Comparison of ENCODE assay signal across 32 cellular contexts in genomic region chr10:98035599-98035998, GRCh38. TPM values are rescaled to one million over a fixed set of nuclear protein-coding genes. Genes with fewer than 3 reads are reported as not detected.
"Had no signal": no experiment of that assay in that cellular context is flagged by ENCODE, and none has a peak within 500 bp of the region (broad histone marks: within the 10 kb centered on the region; RNA-seq: fewer than 3 reads in every experiment).

No MANE protein-coding gene starts in this region.

- H3K27me3 ChIP-seq: ascending aorta had no signal

- H3K4me1 ChIP-seq: ascending aorta, breast epithelium, colonic mucosa had no signal

- H3K27ac ChIP-seq: ascending aorta, breast epithelium, cardiac muscle cell, colonic mucosa, epithelial cell of prostate, esophagus squamous epithelium, gastroesophageal sphincter had no signal

- DNase-seq: activated CD4-positive, alpha-beta memory T cell treated with anti-CD3 and anti-CD28 coated beads for 36 hours; activated CD4-positive, alpha-beta T cell treated with anti-CD3 and anti-CD28 coated beads for 36 hours; activated CD4-positive, alpha-beta T cell treated with anti-CD3 and anti-CD28 coated beads, Interleukin-2, amount 10 ng/mL, durations not matched to agents 24 days and 14 days; activated CD4-positive, CD25-positive, alpha-beta regulatory T cell; activated CD4-positive, CD25-positive, alpha-beta regulatory T cell treated with anti-CD3 and anti-CD28 coated beads, Interleukin-2, amount 50 U/mL, for 72 hours; activated CD8-positive, alpha-beta memory T cell treated with anti-CD3 and anti-CD28 coated beads, Interleukin-2, amount 10 ng/mL, durations not matched to agents 7 days and 5 days; activated CD8-positive, alpha-beta memory T cell treated with anti-CD3 and anti-CD28 coated beads, Interleukin-2, amount 50 U/mL, for 4 hours; activated CD8-positive, alpha-beta T cell treated with anti-CD3 and anti-CD28 coated beads, Interleukin-2, amount 10 ng/mL, durations not matched to agents 7 days and 5 days; activated gamma-delta T cell; activated naive CD4-positive, alpha-beta T cell; activated naive CD4-positive, alpha-beta T cell treated with anti-CD3 and anti-CD28 coated beads, Interleukin-2, amount 10 ng/mL, durations not matched to agents 7 days and 5 days; activated naive CD8-positive, alpha-beta T cell treated with anti-CD3 and anti-CD28 coated beads, Interleukin-2, amount 10 ng/mL, durations not matched to agents 7 days and 5 days; activated T-cell treated with anti-CD3 and anti-CD28 coated beads, Interleukin-2, amount 50 U/mL, for 1 hour; activated T-cell treated with anti-CD3 and anti-CD28 coated beads, Interleukin-2, amount 50 U/mL, for 72 hours; central memory CD4-positive, alpha-beta T cell; cerebellar nuclear complex; colonic mucosa; effector CD8-positive, alpha-beta T cell; esophagus squamous epithelium; foreskin melanocyte; head of caudate nucleus; hippocampal formation had no signal

- H3K36me3 Mint-ChIP-seq: activated CD4-positive, alpha-beta memory T cell treated with anti-CD3 and anti-CD28 coated beads for 36 hours; activated CD8-positive, alpha-beta memory T cell treated with anti-CD3 and anti-CD28 coated beads, Interleukin-2, amount 10 ng/mL, durations not matched to agents 7 days and 5 days; activated naive CD4-positive, alpha-beta T cell treated with anti-CD3 and anti-CD28 coated beads, Interleukin-2, amount 10 ng/mL, durations not matched to agents 7 days and 5 days; activated naive CD4-positive, alpha-beta T cell treated with anti-CD3 and anti-CD28 coated beads, Interleukin-2, amount 50 U/mL, for 72 hours; activated naive CD8-positive, alpha-beta T cell treated with anti-CD3 and anti-CD28 coated beads, Interleukin-2, amount 10 ng/mL, durations not matched to agents 7 days and 5 days; brain had no signal

- H3K27ac Mint-ChIP-seq: activated CD4-positive, alpha-beta memory T cell treated with anti-CD3 and anti-CD28 coated beads for 36 hours; activated CD4-positive, alpha-beta T cell treated with anti-CD3 and anti-CD28 coated beads for 36 hours; activated CD4-positive, alpha-beta T cell treated with anti-CD3 and anti-CD28 coated beads, Interleukin-2, amount 10 ng/mL, durations not matched to agents 24 days and 14 days; activated CD8-positive, alpha-beta memory T cell treated with anti-CD3 and anti-CD28 coated beads, Interleukin-2, amount 10 ng/mL, durations not matched to agents 7 days and 5 days; activated CD8-positive, alpha-beta T cell treated with anti-CD3 and anti-CD28 coated beads, Interleukin-2, amount 10 ng/mL, durations not matched to agents 7 days and 5 days; activated naive CD4-positive, alpha-beta T cell treated with anti-CD3 and anti-CD28 coated beads, Interleukin-2, amount 10 ng/mL, durations not matched to agents 7 days and 5 days; activated naive CD4-positive, alpha-beta T cell treated with anti-CD3 and anti-CD28 coated beads, Interleukin-2, amount 50 U/mL, for 72 hours; activated naive CD8-positive, alpha-beta T cell treated with anti-CD3 and anti-CD28 coated beads, Interleukin-2, amount 10 ng/mL, durations not matched to agents 7 days and 5 days; activated T-cell treated with anti-CD3 and anti-CD28 coated beads, Interleukin-2, amount 50 U/mL, for 72 hours; brain had no signal

- ATAC-seq: activated CD4-positive, alpha-beta T cell treated with anti-CD3 and anti-CD28 coated beads for 36 hours; activated CD8-positive, alpha-beta memory T cell treated with anti-CD3 and anti-CD28 coated beads, Interleukin-2, amount 10 ng/mL, durations not matched to agents 7 days and 5 days; activated CD8-positive, alpha-beta T cell treated with anti-CD3 and anti-CD28 coated beads, Interleukin-2, amount 10 ng/mL, durations not matched to agents 7 days and 5 days; activated naive CD4-positive, alpha-beta T cell treated with anti-CD3 and anti-CD28 coated beads, Interleukin-2, amount 50 U/mL, for 72 hours; activated T-cell treated with anti-CD3 and anti-CD28 coated beads, Interleukin-2, amount 50 U/mL, for 72 hours; gastroesophageal sphincter had no signal

- H3K36me3 ChIP-seq: ascending aorta, breast epithelium, cardiac muscle cell, colonic mucosa, esophagus squamous epithelium, gastroesophageal sphincter had no signal

- H3K9me3 ChIP-seq: ascending aorta, breast epithelium, colonic mucosa, esophagus squamous epithelium, gastroesophageal sphincter had no signal

- H3K9me3 Mint-ChIP-seq: activated CD4-positive, alpha-beta memory T cell treated with anti-CD3 and anti-CD28 coated beads for 36 hours; activated CD4-positive, alpha-beta T cell treated with anti-CD3 and anti-CD28 coated beads, Interleukin-2, amount 10 ng/mL, durations not matched to agents 24 days and 14 days; activated naive CD4-positive, alpha-beta T cell treated with anti-CD3 and anti-CD28 coated beads, Interleukin-2, amount 10 ng/mL, durations not matched to agents 7 days and 5 days; activated naive CD4-positive, alpha-beta T cell treated with anti-CD3 and anti-CD28 coated beads, Interleukin-2, amount 50 U/mL, for 72 hours; activated naive CD8-positive, alpha-beta T cell treated with anti-CD3 and anti-CD28 coated beads, Interleukin-2, amount 10 ng/mL, durations not matched to agents 7 days and 5 days; activated T-cell treated with anti-CD3 and anti-CD28 coated beads, Interleukin-2, amount 50 U/mL, for 72 hours; brain had no signal

- H3K4me1 Mint-ChIP-seq: activated CD4-positive, alpha-beta T cell treated with anti-CD3 and anti-CD28 coated beads for 36 hours; activated CD4-positive, alpha-beta T cell treated with anti-CD3 and anti-CD28 coated beads, Interleukin-2, amount 10 ng/mL, durations not matched to agents 24 days and 14 days; activated naive CD8-positive, alpha-beta T cell treated with anti-CD3 and anti-CD28 coated beads, Interleukin-2, amount 10 ng/mL, durations not matched to agents 7 days and 5 days had no signal

- FAIRE-seq: endometrium, endothelial cell of umbilical vein had no signal

- H3K4me3 ChIP-seq: ascending aorta, breast epithelium, cardiac muscle cell, colonic mucosa, esophagus squamous epithelium, gastroesophageal sphincter had no signal

- H3K4me3 Mint-ChIP-seq: activated CD4-positive, alpha-beta memory T cell treated with anti-CD3 and anti-CD28 coated beads for 36 hours; activated CD4-positive, alpha-beta T cell treated with anti-CD3 and anti-CD28 coated beads for 36 hours; activated CD4-positive, alpha-beta T cell treated with anti-CD3 and anti-CD28 coated beads, Interleukin-2, amount 10 ng/mL, durations not matched to agents 24 days and 14 days; activated CD8-positive, alpha-beta memory T cell treated with anti-CD3 and anti-CD28 coated beads, Interleukin-2, amount 10 ng/mL, durations not matched to agents 7 days and 5 days; activated CD8-positive, alpha-beta T cell treated with anti-CD3 and anti-CD28 coated beads, Interleukin-2, amount 10 ng/mL, durations not matched to agents 7 days and 5 days; activated naive CD4-positive, alpha-beta T cell treated with anti-CD3 and anti-CD28 coated beads, Interleukin-2, amount 10 ng/mL, durations not matched to agents 7 days and 5 days; activated naive CD8-positive, alpha-beta T cell treated with anti-CD3 and anti-CD28 coated beads, Interleukin-2, amount 10 ng/mL, durations not matched to agents 7 days and 5 days; activated T-cell treated with anti-CD3 and anti-CD28 coated beads, Interleukin-2, amount 50 U/mL, for 72 hours; brain had no signal

RNA-seq across cellular contexts. Expression of gene CRTAC1, which starts 5.2 kb away (rescaled TPM):
- polyA plus RNA-seq: fibroblast of lung had no signal
